In the genomic region with DNA sequence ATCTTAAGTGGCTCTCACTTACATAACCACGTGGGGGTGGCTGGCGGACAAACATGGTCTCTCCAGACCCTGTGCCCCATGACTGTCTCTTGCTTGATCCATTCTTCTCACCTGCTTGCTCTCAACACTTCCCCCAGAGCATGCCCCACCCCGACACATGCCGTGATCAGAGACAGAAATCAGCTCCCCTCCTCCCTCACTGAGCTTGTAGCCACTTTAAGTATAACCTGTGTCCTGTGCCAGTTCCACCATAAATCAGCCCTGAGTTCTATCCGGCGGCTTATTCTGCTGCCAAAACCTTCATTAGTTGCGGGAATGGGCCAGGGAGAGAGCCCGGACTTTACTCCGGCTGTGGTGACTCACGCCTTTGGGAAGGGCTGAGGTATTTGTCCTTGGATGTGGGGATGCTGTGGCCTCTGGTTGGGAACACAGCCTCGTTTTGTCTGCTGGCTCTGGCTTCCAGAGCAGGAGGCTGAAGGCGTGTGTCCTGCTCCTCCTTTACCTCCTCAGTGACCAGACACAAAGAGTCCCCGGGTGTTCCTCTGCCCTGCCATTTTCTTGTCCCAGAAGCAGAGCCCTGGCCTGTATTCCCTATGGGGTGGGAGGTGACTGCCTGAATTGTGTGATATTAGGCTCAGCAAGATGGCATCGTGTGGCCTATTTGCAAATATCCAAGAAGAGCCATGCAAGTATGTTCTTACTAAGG, we compare ENCODE assay signal across 1 cellular context.
A peak's percentile ranks its signal among the peaks of the same experiment; 100 is the strongest.
TF ChIP-seq lines count a peak whose summit lies in the region.

No MANE protein-coding gene starts in this region.

TF ChIP-seq in HepG2, 621 proteins besides CTCF, POLR2A, EP300 and RAD21 (continued from another document and continues in another):
- TF ChIP-seq, protein P1, sequence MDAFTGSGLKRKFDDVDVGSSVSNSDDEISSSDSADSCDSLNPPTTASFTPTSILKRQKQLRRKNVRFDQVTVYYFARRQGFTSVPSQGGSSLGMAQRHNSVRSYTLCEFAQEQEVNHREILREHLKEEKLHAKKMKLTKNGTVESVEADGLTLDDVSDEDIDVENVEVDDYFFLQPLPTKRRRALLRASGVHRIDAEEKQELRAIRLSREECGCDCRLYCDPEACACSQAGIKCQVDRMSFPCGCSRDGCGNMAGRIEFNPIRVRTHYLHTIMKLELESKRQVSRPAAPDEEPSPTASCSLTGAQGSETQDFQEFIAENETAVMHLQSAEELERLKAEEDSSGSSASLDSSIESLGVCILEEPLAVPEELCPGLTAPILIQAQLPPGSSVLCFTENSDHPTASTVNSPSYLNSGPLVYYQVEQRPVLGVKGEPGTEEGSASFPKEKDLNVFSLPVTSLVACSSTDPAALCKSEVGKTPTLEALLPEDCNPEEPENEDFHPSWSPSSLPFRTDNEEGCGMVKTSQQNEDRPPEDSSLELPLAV (CRISPR knock-in tag; conservative IDR thresholded peaks at IDR 0.05; ENCODE audit: low read depth) = no peak
- peak; percentile 58; the same call in 1 of the 2 replicates for TF ChIP-seq MAZ (IDR thresholded peaks at IDR 0.05; ENCODE audit: borderline replicate concordance, low read depth, low read length)
- peak; percentile 54; the same call in 1 of the 2 replicates for TF ChIP-seq MAZ (CRISPR knock-in tag; IDR thresholded peaks at IDR 0.05; ENCODE audit: low read depth)
- TF ChIP-seq, protein P2, sequence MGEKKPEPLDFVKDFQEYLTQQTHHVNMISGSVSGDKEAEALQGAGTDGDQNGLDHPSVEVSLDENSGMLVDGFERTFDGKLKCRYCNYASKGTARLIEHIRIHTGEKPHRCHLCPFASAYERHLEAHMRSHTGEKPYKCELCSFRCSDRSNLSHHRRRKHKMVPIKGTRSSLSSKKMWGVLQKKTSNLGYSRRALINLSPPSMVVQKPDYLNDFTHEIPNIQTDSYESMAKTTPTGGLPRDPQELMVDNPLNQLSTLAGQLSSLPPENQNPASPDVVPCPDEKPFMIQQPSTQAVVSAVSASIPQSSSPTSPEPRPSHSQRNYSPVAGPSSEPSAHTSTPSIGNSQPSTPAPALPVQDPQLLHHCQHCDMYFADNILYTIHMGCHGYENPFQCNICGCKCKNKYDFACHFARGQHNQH (CRISPR knock-in tag; IDR thresholded peaks at IDR 0.05) = peak; percentile 93; the same call in 1 of the 2 replicates
- no peak for TF ChIP-seq STAT5B (CRISPR knock-in tag; IDR thresholded peaks at IDR 0.05)
- TF ChIP-seq ZNF205 (CRISPR knock-in tag; IDR thresholded peaks at IDR 0.05) = peak; percentile 65
- peak; percentile 27; the same call in 1 of the 2 replicates for TF ChIP-seq ZBTB21 (CRISPR knock-in tag; IDR thresholded peaks at IDR 0.05)
- TF ChIP-seq CBX2 (IDR thresholded peaks at IDR 0.05; ENCODE audit: low read depth, low read length) = no peak
- TF ChIP-seq CBX2 (CRISPR knock-in tag; IDR thresholded peaks at IDR 0.05; ENCODE audit: low read depth) = no peak
- TF ChIP-seq, protein P3, sequence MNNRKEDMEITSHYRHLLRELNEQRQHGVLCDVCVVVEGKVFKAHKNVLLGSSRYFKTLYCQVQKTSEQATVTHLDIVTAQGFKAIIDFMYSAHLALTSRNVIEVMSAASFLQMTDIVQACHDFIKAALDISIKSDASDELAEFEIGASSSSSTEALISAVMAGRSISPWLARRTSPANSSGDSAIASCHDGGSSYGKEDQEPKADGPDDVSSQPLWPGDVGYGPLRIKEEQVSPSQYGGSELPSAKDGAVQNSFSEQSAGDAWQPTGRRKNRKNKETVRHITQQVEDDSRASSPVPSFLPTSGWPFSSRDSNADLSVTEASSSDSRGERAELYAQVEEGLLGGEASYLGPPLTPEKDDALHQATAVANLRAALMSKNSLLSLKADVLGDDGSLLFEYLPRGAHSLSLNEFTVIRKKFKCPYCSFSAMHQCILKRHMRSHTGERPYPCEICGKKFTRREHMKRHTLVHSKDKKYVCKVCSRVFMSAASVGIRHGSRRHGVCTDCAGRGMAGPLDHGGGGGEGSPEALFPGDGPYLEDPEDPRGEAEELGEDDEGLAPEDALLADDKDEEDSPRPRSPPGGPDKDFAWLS (CRISPR knock-in tag; IDR thresholded peaks at IDR 0.05; ENCODE audit: borderline replicate concordance) = no peak
- TF ChIP-seq, protein P4, sequence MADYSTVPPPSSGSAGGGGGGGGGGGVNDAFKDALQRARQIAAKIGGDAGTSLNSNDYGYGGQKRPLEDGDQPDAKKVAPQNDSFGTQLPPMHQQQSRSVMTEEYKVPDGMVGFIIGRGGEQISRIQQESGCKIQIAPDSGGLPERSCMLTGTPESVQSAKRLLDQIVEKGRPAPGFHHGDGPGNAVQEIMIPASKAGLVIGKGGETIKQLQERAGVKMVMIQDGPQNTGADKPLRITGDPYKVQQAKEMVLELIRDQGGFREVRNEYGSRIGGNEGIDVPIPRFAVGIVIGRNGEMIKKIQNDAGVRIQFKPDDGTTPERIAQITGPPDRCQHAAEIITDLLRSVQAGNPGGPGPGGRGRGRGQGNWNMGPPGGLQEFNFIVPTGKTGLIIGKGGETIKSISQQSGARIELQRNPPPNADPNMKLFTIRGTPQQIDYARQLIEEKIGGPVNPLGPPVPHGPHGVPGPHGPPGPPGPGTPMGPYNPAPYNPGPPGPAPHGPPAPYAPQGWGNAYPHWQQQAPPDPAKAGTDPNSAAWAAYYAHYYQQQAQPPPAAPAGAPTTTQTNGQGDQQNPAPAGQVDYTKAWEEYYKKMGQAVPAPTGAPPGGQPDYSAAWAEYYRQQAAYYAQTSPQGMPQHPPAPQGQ (CRISPR knock-in tag; IDR thresholded peaks at IDR 0.05; ENCODE audit: borderline replicate concordance) = no peak
- TF ChIP-seq ZNF337 (CRISPR knock-in tag; IDR thresholded peaks at IDR 0.05; ENCODE audit: borderline replicate concordance, low read depth) = peak; percentile 84; the same call in 1 of the 2 replicates
- peak in 1 of 2 experiments; percentile 77; a peak in 2 of 4 replicates for TF ChIP-seq KLF16 (CRISPR knock-in tag; IDR thresholded peaks at IDR 0.05)
- TF ChIP-seq, protein P5, sequence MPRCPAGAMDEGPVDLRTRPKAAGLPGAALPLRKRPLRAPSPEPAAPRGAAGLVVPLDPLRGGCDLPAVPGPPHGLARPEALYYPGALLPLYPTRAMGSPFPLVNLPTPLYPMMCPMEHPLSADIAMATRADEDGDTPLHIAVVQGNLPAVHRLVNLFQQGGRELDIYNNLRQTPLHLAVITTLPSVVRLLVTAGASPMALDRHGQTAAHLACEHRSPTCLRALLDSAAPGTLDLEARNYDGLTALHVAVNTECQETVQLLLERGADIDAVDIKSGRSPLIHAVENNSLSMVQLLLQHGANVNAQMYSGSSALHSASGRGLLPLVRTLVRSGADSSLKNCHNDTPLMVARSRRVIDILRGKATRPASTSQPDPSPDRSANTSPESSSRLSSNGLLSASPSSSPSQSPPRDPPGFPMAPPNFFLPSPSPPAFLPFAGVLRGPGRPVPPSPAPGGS (CRISPR knock-in tag; IDR thresholded peaks at IDR 0.05) = peak; percentile 26; the same call in 1 of the 2 replicates
- 0 out of 2 replicates have a peak, but pooled peaks have one; percentile 72 for TF ChIP-seq ZC3H13 (CRISPR knock-in tag; IDR thresholded peaks at IDR 0.05)
- TF ChIP-seq SPEN (CRISPR knock-in tag; IDR thresholded peaks at IDR 0.05; ENCODE audit: low read depth) = peak; percentile 74; the same call in 1 of the 2 replicates
- peak; percentile 25; the same call in 1 of the 2 replicates for TF ChIP-seq ZNF619 (CRISPR knock-in tag; IDR thresholded peaks at IDR 0.05)
- TF ChIP-seq KLF6 (CRISPR knock-in tag; IDR thresholded peaks at IDR 0.05) = peak; percentile 63; the same call in 1 of the 2 replicates
- TF ChIP-seq, protein P6, sequence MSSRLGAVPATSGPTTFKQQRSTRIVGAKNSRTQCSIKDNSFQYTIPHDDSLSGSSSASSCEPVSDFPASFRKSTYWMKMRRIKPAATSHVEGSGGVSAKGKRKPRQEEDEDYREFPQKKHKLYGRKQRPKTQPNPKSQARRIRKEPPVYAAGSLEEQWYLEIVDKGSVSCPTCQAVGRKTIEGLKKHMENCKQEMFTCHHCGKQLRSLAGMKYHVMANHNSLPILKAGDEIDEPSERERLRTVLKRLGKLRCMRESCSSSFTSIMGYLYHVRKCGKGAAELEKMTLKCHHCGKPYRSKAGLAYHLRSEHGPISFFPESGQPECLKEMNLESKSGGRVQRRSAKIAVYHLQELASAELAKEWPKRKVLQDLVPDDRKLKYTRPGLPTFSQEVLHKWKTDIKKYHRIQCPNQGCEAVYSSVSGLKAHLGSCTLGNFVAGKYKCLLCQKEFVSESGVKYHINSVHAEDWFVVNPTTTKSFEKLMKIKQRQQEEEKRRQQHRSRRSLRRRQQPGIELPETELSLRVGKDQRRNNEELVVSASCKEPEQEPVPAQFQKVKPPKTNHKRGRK (CRISPR knock-in tag; IDR thresholded peaks at IDR 0.05) = no peak
- peak; percentile 42; the same call in 1 of the 2 replicates for TF ChIP-seq NFKB2 (CRISPR knock-in tag; IDR thresholded peaks at IDR 0.05; ENCODE audit: borderline replicate concordance)
- TF ChIP-seq ZNF431 (CRISPR knock-in tag; IDR thresholded peaks at IDR 0.05; ENCODE audit: borderline replicate concordance, low read depth) = peak; percentile 83; the same call in 1 of the 2 replicates
- TF ChIP-seq ZNF3 (CRISPR knock-in tag; IDR thresholded peaks at IDR 0.05) = 0 out of 2 replicates have a peak, but pooled peaks have one; percentile 13
- TF ChIP-seq SIX1 (CRISPR knock-in tag; IDR thresholded peaks at IDR 0.05; ENCODE audit: borderline replicate concordance) = peak; percentile 77; the same call in 1 of the 2 replicates
- peak; percentile 76; the same call in 1 of the 2 replicates for TF ChIP-seq ZNF644 (CRISPR knock-in tag; IDR thresholded peaks at IDR 0.05; ENCODE audit: low read depth)
- peak; percentile 93 for TF ChIP-seq RXRB (CRISPR knock-in tag; IDR thresholded peaks at IDR 0.05; ENCODE audit: borderline replicate concordance)
- peak; percentile 72; the same call in 1 of the 2 replicates for TF ChIP-seq ZNF607 (CRISPR knock-in tag; IDR thresholded peaks at IDR 0.05; ENCODE audit: borderline replicate concordance)
- TF ChIP-seq, protein P7, sequence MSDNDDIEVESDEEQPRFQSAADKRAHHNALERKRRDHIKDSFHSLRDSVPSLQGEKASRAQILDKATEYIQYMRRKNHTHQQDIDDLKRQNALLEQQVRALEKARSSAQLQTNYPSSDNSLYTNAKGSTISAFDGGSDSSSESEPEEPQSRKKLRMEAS (IDR thresholded peaks at IDR 0.05) = peak; percentile 81
- TF ChIP-seq ZNF781 (CRISPR knock-in tag; IDR thresholded peaks at IDR 0.05; ENCODE audit: borderline replicate concordance, not compliant biosample characterization) = no peak
- no peak for TF ChIP-seq PAWR (CRISPR knock-in tag; IDR thresholded peaks at IDR 0.05; ENCODE audit: borderline replicate concordance)
- peak; percentile 7; the same call in 1 of the 2 replicates for TF ChIP-seq ZNF724P (CRISPR knock-in tag; IDR thresholded peaks at IDR 0.05; ENCODE audit: borderline replicate concordance)
- no peak for TF ChIP-seq NR2C2 (CRISPR knock-in tag; IDR thresholded peaks at IDR 0.05; ENCODE audit: borderline replicate concordance)
- no peak for TF ChIP-seq SYNCRIP (IDR thresholded peaks at IDR 0.05; ENCODE audit: insufficient read depth, low read depth, low read length)
- TF ChIP-seq ZBTB3 (CRISPR knock-in tag; IDR thresholded peaks at IDR 0.05; ENCODE audit: borderline replicate concordance, low read depth) = peak; percentile 24; the same call in 1 of the 2 replicates
- TF ChIP-seq KDM2A (CRISPR knock-in tag; IDR thresholded peaks at IDR 0.05; ENCODE audit: borderline replicate concordance, low read depth) = peak; percentile 83
- TF ChIP-seq ZFP37 (CRISPR knock-in tag; IDR thresholded peaks at IDR 0.05; ENCODE audit: borderline replicate concordance) = peak; percentile 84; the same call in 1 of the 2 replicates
- peak; percentile 84 for TF ChIP-seq RARA (CRISPR knock-in tag; IDR thresholded peaks at IDR 0.05)
- no peak for TF ChIP-seq ZFP62 (CRISPR knock-in tag; IDR thresholded peaks at IDR 0.05)
- TF ChIP-seq, protein P8, sequence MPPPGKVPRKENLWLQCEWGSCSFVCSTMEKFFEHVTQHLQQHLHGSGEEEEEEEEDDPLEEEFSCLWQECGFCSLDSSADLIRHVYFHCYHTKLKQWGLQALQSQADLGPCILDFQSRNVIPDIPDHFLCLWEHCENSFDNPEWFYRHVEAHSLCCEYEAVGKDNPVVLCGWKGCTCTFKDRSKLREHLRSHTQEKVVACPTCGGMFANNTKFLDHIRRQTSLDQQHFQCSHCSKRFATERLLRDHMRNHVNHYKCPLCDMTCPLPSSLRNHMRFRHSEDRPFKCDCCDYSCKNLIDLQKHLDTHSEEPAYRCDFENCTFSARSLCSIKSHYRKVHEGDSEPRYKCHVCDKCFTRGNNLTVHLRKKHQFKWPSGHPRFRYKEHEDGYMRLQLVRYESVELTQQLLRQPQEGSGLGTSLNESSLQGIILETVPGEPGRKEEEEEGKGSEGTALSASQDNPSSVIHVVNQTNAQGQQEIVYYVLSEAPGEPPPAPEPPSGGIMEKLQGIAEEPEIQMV (CRISPR knock-in tag; IDR thresholded peaks at IDR 0.05; ENCODE audit: low read depth) = 0 out of 2 replicates have a peak, but pooled peaks have one; percentile 54
- peak; percentile 64; the same call in 1 of the 2 replicates for TF ChIP-seq ZNF12 (CRISPR knock-in tag; IDR thresholded peaks at IDR 0.05)
- peak; percentile 84; the same call in 1 of the 2 replicates for TF ChIP-seq KLF11 (CRISPR knock-in tag; IDR thresholded peaks at IDR 0.05)
- TF ChIP-seq IKZF4 (CRISPR knock-in tag; IDR thresholded peaks at IDR 0.05; ENCODE audit: borderline replicate concordance, low read depth, not compliant biosample characterization) = no peak
- peak; percentile 17; the same call in 1 of the 2 replicates for TF ChIP-seq ZNF160 (CRISPR knock-in tag; IDR thresholded peaks at IDR 0.05)
- TF ChIP-seq NFIB (CRISPR knock-in tag; IDR thresholded peaks at IDR 0.05; ENCODE audit: borderline replicate concordance) = no peak
- TF ChIP-seq, protein P9, sequence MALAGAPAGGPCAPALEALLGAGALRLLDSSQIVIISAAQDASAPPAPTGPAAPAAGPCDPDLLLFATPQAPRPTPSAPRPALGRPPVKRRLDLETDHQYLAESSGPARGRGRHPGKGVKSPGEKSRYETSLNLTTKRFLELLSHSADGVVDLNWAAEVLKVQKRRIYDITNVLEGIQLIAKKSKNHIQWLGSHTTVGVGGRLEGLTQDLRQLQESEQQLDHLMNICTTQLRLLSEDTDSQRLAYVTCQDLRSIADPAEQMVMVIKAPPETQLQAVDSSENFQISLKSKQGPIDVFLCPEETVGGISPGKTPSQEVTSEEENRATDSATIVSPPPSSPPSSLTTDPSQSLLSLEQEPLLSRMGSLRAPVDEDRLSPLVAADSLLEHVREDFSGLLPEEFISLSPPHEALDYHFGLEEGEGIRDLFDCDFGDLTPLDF (CRISPR knock-in tag; IDR thresholded peaks at IDR 0.05) = peak; percentile 58; the same call in 1 of the 2 replicates
- TF ChIP-seq TCF7L2 (IDR thresholded peaks at IDR 0.05; ENCODE audit: low read depth, low read length) = no peak
- peak; percentile 79; the same call in 1 of the 2 replicates for TF ChIP-seq HMG20A (CRISPR knock-in tag; IDR thresholded peaks at IDR 0.05; ENCODE audit: borderline replicate concordance)
- TF ChIP-seq, protein P10, sequence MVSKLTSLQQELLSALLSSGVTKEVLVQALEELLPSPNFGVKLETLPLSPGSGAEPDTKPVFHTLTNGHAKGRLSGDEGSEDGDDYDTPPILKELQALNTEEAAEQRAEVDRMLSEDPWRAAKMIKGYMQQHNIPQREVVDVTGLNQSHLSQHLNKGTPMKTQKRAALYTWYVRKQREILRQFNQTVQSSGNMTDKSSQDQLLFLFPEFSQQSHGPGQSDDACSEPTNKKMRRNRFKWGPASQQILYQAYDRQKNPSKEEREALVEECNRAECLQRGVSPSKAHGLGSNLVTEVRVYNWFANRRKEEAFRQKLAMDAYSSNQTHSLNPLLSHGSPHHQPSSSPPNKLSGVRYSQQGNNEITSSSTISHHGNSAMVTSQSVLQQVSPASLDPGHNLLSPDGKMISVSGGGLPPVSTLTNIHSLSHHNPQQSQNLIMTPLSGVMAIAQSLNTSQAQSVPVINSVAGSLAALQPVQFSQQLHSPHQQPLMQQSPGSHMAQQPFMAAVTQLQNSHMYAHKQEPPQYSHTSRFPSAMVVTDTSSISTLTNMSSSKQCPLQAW (CRISPR knock-in tag; IDR thresholded peaks at IDR 0.05) = peak; percentile 90
- TF ChIP-seq ZEB1 (IDR thresholded peaks at IDR 0.05; ENCODE audit: insufficient replicate concordance, low read depth) = no peak
- TF ChIP-seq IKZF1 (IDR thresholded peaks at IDR 0.05) = no peak
